Comparison of ENCODE assay signal across 8 cellular contexts in the genomic region with DNA sequence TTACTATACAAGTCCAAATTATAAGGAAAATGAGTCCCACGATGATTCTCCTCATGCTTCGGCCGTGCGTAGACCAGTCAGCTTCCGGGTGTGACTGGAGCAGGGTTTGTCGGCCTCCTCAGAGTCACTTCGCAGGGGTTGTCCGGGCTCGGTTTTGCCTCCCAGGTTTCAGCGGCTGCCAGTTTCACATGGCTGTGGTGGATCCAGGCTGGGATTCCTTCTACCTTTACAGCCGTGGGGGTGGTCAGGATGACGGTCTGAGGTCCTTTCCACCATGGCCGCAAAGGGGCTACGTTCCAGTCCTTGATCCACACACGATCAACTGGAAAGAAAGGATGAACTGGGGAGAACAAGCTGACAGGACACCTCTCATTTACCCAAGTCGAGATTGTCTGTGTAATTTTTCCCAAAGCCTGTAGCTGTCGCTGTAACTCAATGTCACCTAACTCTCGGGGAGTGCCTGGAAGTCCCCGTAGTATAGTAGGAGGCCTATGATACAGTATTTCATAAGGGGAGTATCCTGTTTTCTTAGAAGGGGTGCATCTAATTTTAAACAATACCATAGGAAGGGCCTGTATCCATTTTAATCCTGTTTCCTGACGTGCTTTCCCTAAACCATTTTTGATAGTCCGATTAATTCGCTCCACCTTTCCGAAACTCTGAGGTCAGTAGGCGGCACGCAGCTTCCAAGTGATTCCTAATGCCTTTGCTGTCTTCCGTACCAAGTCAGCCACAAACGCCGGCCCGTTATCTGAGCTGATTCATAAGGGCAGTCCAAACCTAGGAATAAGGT. TPM values are rescaled to one million over a fixed set of nuclear protein-coding genes. Genes with fewer than 3 reads are reported as not detected.
DNase-seq lines count a peak whose midpoint lies in the region; FAIRE-seq and TF ChIP-seq lines count a peak whose summit lies in the region.
"Not testable (repeated sequence)": the region's sequence is repeated elsewhere in the genome, so short reads cannot be mapped to it uniquely, and the experiment has no call there.

No MANE protein-coding gene starts in this region.

- H2BK5ac ChIP-seq in trophoblast cell (ENCODE audit: low read depth, low read length, poor library complexity), result not testable (repeated sequence)

- not testable (repeated sequence) for H3K79me1 ChIP-seq in trophoblast cell (ENCODE audit: low read length)

- not testable (repeated sequence) for H3K4me3 ChIP-seq in AG04449 (ENCODE audit: low read depth, low read length); OCI-LY7 (ENCODE audit: low read depth, low read length, poor library complexity, severe bottlenecking); fibroblast of lung (replicated peaks in 1 of 4; ENCODE audit: control extremely low read depth in 1 of 4, insufficient read depth in 1 of 4, low read depth in 3 of 4, low read length in 4 of 4); keratinocyte (ENCODE audit: control insufficient read depth in 2 of 3, extremely low read depth in 1 of 3, insufficient read depth in 2 of 3, low read depth in 1 of 3, low read length in 3 of 3); trophoblast cell (ENCODE audit: low read depth, low read length)

- H2AK5ac ChIP-seq in trophoblast cell (ENCODE audit: low read length), result not testable (repeated sequence)

- H3K4me1 ChIP-seq in OCI-LY7 (ENCODE audit: insufficient read depth, low read length, poor library complexity, severe bottlenecking); fibroblast of lung (ENCODE audit: control insufficient read depth, extremely low read depth, insufficient read depth, low read length); keratinocyte (ENCODE audit: control insufficient read depth, extremely low read depth, insufficient read depth, low read length): not testable (repeated sequence)
- H3K4me1 ChIP-seq in trophoblast cell (ENCODE audit: control insufficient read depth in 1 of 2, insufficient read depth in 2 of 2, low read length in 2 of 2), result peaks cover 16 to 17% of the 10 kb centered on the region in 2 experiments

- not testable (repeated sequence) for H3K4me2 ChIP-seq in OCI-LY7 (ENCODE audit: low read length); fibroblast of lung (ENCODE audit: extremely low read depth, insufficient read depth, low read length); keratinocyte (ENCODE audit: control insufficient read depth, extremely low read depth, insufficient read depth, low read depth, low read length)
- H3K4me2 ChIP-seq in trophoblast cell (ENCODE audit: low read length), result peak overlapping the region; percentile 57

- not testable (repeated sequence) for H3K4ac ChIP-seq in trophoblast cell (ENCODE audit: low read depth, low read length)

- H3K18ac ChIP-seq in trophoblast cell (ENCODE audit: low read length), result not testable (repeated sequence)

- BruUV-seq in OCI-LY7 (replicated peaks; lab: Mats Ljungman, UMichigan), result not testable (repeated sequence)

- dilution Hi-C loops in keratinocyte (cut with MboI; ENCODE audit: extremely low pct_ligation_motif_present, low sequenced_read_pairs), result not testable (repeated sequence)

- H4K12ac ChIP-seq in trophoblast cell (ENCODE audit: low read depth, low read length), result not testable (repeated sequence)

- not testable (repeated sequence) for H3K27ac ChIP-seq in OCI-LY7 (ENCODE audit: low read depth, low read length, poor library complexity, severe bottlenecking); fibroblast of lung (ENCODE audit: insufficient read depth, low read length); keratinocyte (ENCODE audit: control insufficient read depth, insufficient read depth, low read length)
- H3K27ac ChIP-seq in trophoblast cell (ENCODE audit: low read depth, low read length), result peak overlapping the region; percentile 63

- H2AFZ ChIP-seq in OCI-LY7 (ENCODE audit: low read length); fibroblast of lung (ENCODE audit: low read length); keratinocyte (ENCODE audit: control insufficient read depth, low read length); trophoblast cell (ENCODE audit: insufficient read depth, low read length, poor library complexity): not testable (repeated sequence)

- not testable (repeated sequence) for H3K27me3 ChIP-seq in fibroblast of lung (ENCODE audit: control insufficient read depth, insufficient read depth, low read length); keratinocyte (ENCODE audit: control insufficient read depth, extremely low read depth, insufficient read depth, low read length); trophoblast cell (ENCODE audit: insufficient read depth, low read length)

- not testable (repeated sequence) for H3K23ac ChIP-seq in trophoblast cell (ENCODE audit: low read length)

- not testable (repeated sequence) for FAIRE-seq in keratinocyte (lab: Jason Lieb, UNC)

- H4K20me1 ChIP-seq in OCI-LY7 (ENCODE audit: insufficient read depth, low read length); fibroblast of lung (ENCODE audit: control insufficient read depth, extremely low read depth, insufficient read depth, low read length); keratinocyte (ENCODE audit: control insufficient read depth, extremely low read depth, insufficient read depth, low read length): not testable (repeated sequence)

- not testable (repeated sequence) for DNase-seq in AG04449 (ENCODE audit: low read depth, low spot score); OCI-LY7 (ENCODE audit: low spot score); keratinocyte (ENCODE audit: low read depth, low spot score)
- peak; percentile 50 for DNase-seq in ELR (ENCODE audit: low read depth)
- DNase-seq in HT-29 (ENCODE audit: low spot score), result peak; percentile 44
- DNase-seq in amniotic epithelial cell (ENCODE audit: low read depth), result peak; percentile 20
- peak; percentile 31 to 59 for DNase-seq in fibroblast of lung (ENCODE audit: low read depth in 2 of 2)
- DNase-seq in trophoblast cell, result peak; percentile 16 to 76

- H3K9me3 ChIP-seq in OCI-LY7 (ENCODE audit: low read length); fibroblast of lung (ENCODE audit: control insufficient read depth, insufficient read depth, low read depth, low read length); keratinocyte (ENCODE audit: control insufficient read depth, low read depth, low read length); trophoblast cell (ENCODE audit: insufficient read depth, low read depth, low read length): not testable (repeated sequence)

- intact Hi-C loops in OCI-LY7 (cut with micrococcal nuclease; ENCODE audit: unreplicated experiment), result not testable (repeated sequence)

- H3K79me2 ChIP-seq in OCI-LY7 (ENCODE audit: insufficient read depth, low read depth, low read length); fibroblast of lung (ENCODE audit: control insufficient read depth, insufficient read depth, low read length); keratinocyte (ENCODE audit: control insufficient read depth, insufficient read depth, low read length); trophoblast cell (ENCODE audit: control insufficient read depth, insufficient read depth, low read length, poor library complexity): not testable (repeated sequence)

- H3K9me1 ChIP-seq in keratinocyte (ENCODE audit: control insufficient read depth, extremely low read depth, insufficient read depth, low read length), result not testable (repeated sequence)

- not testable (repeated sequence) for H3K36me3 ChIP-seq in OCI-LY7 (ENCODE audit: insufficient read depth, low read length); fibroblast of lung (ENCODE audit: control insufficient read depth, insufficient read depth, low read length); keratinocyte (ENCODE audit: control insufficient read depth in 2 of 2, extremely low read depth in 1 of 2, insufficient read depth in 2 of 2, low read length in 2 of 2); trophoblast cell (ENCODE audit: control insufficient read depth in 1 of 2, insufficient read depth in 2 of 2, low read length in 2 of 2)

- TF ChIP-seq CTCF in AG04449 (IDR thresholded peaks at IDR 0.05; ENCODE audit: insufficient read depth, low read length, missing control alignments) (peak; percentile 31), OCI-LY7 (conservative IDR thresholded peaks at IDR 0.05; ENCODE audit: low read length) (peak; percentile 58), fibroblast of lung (conservative IDR thresholded peaks at IDR 0.05 in 1 of 2, IDR thresholded peaks at IDR 0.05 in 1 of 2; ENCODE audit: low read depth in 1 of 2, low read length in 2 of 2) (peak; percentile 54 to 70), keratinocyte (optimal IDR thresholded peaks at IDR 0.05 in 1 of 3, IDR thresholded peaks at IDR 0.05 in 1 of 3, conservative IDR thresholded peaks at IDR 0.05 in 1 of 3; ENCODE audit: extremely low read depth in 1 of 3, insufficient read depth in 2 of 3, low read length in 3 of 3) (peak in 2 of 3 experiments; percentile 27 to 33)

- H2BK120ac ChIP-seq in trophoblast cell (ENCODE audit: insufficient read depth, low read length, poor library complexity), result peak overlapping the region; percentile 34

- peak overlapping the region; percentile 79 for H2BK12ac ChIP-seq in trophoblast cell (ENCODE audit: low read length)

- not testable (repeated sequence) for H4K8ac ChIP-seq in trophoblast cell (ENCODE audit: low read depth, low read length)

- CTCF ChIA-PET in AG04449 (lab: Yijun Ruan, JAX), result interaction anchor here (1.3 to 8.9 kb wide), 4 partner anchors 12 to 128 kb away, joined by 4 to 77 read pairs (median 8); no protein-coding TSS in a partner anchor
- CTCF ChIA-PET in OCI-LY7 (lab: Charles Lee; ENCODE audit: unreplicated experiment), result not testable (repeated sequence)

- peak overlapping the region; percentile 42 for H4K91ac ChIP-seq in trophoblast cell (ENCODE audit: low read depth, low read length)

- not testable (repeated sequence) for H3K9me2 ChIP-seq in OCI-LY7 (ENCODE audit: insufficient read depth, low read length)

- not testable (repeated sequence) for H3K9ac ChIP-seq in fibroblast of lung (ENCODE audit: insufficient read depth, low read length); keratinocyte (ENCODE audit: control insufficient read depth, extremely low read depth, insufficient read depth, low read length); trophoblast cell (ENCODE audit: low read length)

- H3K14ac ChIP-seq in trophoblast cell (ENCODE audit: low read length), result peak overlapping the region; percentile 22

- POLR2A ChIA-PET in AG04449 (lab: Yijun Ruan, JAX); OCI-LY7 (lab: Charles Lee): not testable (repeated sequence)

- no CpG with 5 or more reads among the region's 29 CpGs for WGBS in trophoblast cell (ENCODE audit: extremely low coverage, insufficient coverage, insufficient read length)

RNA-seq across cellular contexts. Expression of a gene that starts 5.8 kb away (rescaled TPM):
- 2.9 and 3.3 TPM in 2 replicates for total RNA-seq in HT-29 (2014; rRNA removed; shearing (Covaris generic))
- total RNA-seq in OCI-LY7 (2014; rRNA removed; shearing (Covaris generic)), result 0.79 TPM in 1 of 2 replicates, not detected in the other
- total RNA-seq in OCI-LY7 (2022) (not detected in 2 replicates), fibroblast of lung (0.77 and 1.7 TPM in 2 replicates)
- polyA plus RNA-seq in fibroblast of lung (2.0 and 2.5 TPM in 2 replicates), keratinocyte (2.9 to 4.3 TPM (median 3.7 TPM) in 3 replicates)
- polyA plus RNA-seq in fibroblast of lung (2012), result 1.6 and 1.8 TPM in 2 replicates
- polyA minus RNA-seq in fibroblast of lung (ENCODE audit: low replicate concordance) (not detected in 2 replicates), keratinocyte (0.86 to 1.1 TPM in 2 of 3 replicates, not detected in the other)
- 2.5 TPM for polyA plus RNA-seq in keratinocyte (2011; ENCODE audit: low read depth)
- polyA plus RNA-seq in keratinocyte (2011; cell fraction: cytosol; rRNA removed), result 2.2 and 3.5 TPM in 2 replicates
- 3.2 and 3.9 TPM in 2 replicates for polyA plus RNA-seq in keratinocyte (2011; cell fraction: nucleus; rRNA removed)
- 0.85 and 3.0 TPM in 2 replicates for polyA plus RNA-seq in keratinocyte (2012; ENCODE audit: low replicate concordance)
- polyA minus RNA-seq in keratinocyte (2011; cell fraction: cytosol; rRNA and poly(A)+ RNA removed), result not detected
- 1.7 and 2.6 TPM in 2 replicates for polyA minus RNA-seq in keratinocyte (2011; cell fraction: nucleus; rRNA and poly(A)+ RNA removed)
- polyA plus RNA-seq in trophoblast cell (2013), result 2.6 and 2.7 TPM in 2 replicates
